In the genomic region with DNA sequence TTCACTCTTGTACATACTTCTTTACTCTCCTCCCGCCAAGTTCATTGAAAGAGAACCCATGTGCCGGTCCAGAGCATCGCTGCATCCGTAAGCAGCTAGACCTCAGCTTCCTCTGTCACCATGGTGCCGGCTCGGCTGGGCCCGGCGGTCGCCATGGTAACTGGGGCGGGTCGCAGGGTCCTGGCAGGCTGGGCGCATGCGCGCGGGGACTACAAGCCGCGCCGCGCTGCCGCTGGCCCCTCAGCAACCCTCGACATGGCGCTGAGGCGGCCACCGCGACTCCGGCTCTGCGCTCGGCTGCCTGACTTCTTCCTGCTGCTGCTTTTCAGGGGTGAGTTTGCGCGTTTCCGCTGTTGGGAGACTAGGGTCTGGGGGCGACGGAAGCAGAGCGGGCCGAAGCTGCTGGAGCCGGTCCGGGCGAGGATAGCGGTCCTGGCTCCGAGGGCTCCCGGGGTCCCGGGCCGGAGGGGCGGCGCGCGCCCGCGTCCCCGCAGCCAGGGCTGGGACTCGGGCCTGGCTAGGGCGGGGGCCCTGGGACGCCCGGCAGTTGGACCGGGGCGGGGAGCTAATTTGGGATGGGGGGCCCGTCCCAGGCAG, we compare ENCODE assay signal across 8 cellular contexts.
DNase-seq lines count a peak whose midpoint lies in the region; ATAC-seq lines count a peak whose summit lies in the region.

Gene JAM3 (plus strand): TSS at position 244 of the 597 bp plus-strand sequence. CDS start 12 bp downstream, at position 256.

- peak within 1 kb of the TSS; percentile 88 for H3K27ac ChIP-seq in layer of hippocampus (ENCODE audit: low read depth, low read length)

- no peaks in the 10 kb centered on the region for H3K27me3 ChIP-seq in layer of hippocampus (ENCODE audit: control insufficient read depth, insufficient read depth, low read length)

- DNase-seq in NCI-H2196 (lab: John Stamatoyannopoulos, UW; ENCODE audit: unreplicated experiment): peak; percentile 95
- DNase-seq in activated CD4-positive, alpha-beta T cell treated with anti-CD3 and anti-CD28 coated beads, Interleukin-2, amount 50 U/mL, for 24 hours (ENCODE audit: low read depth in 1 of 2, low spot score in 1 of 2): peak; percentile 92 to 96
- DNase-seq in dedifferentiated amniotic fluid mesenchymal stem cell (ENCODE audit: extremely low spot score): peak; percentile 94
- DNase-seq in stimulated activated CD4-positive, alpha-beta T cell treated with anti-CD3 and anti-CD28 coated beads, Interleukin-15, amount 100 ng/mL, for 48 hours (ENCODE audit: low read depth in 2 of 2): peak; percentile 93 to 97
- no peak for DNase-seq in NCI-H226

- ATAC-seq in GM18517 (IDR thresholded peaks at IDR 0.05; ENCODE audit: unreplicated experiment): peak; percentile 56
- peak; percentile 71 for ATAC-seq in HG03064 (IDR thresholded peaks at IDR 0.05; ENCODE audit: low read depth, unreplicated experiment)
